In genomic region chr6:15375018-15375417, GRCh38 we compare ENCODE assay signal across 7 cellular contexts.
"Had no signal": no experiment of that assay in that cellular context is flagged by ENCODE, and none has a peak within 500 bp of the region (broad histone marks: within the 10 kb centered on the region; RNA-seq: fewer than 3 reads in every experiment).

No MANE protein-coding gene starts in this region.

- H3K9ac ChIP-seq: GM23248 had no signal

- ATAC-seq: K562 had no signal

- DNase-seq: GM23248, H9, HCEC 1CT, HFFc6, IMR-90, KG1 had no signal

- H3K27ac Mint-ChIP-seq: H9, HFFc6 had no signal

- H3K4me3 ChIP-seq: GM23248, K562 had no signal

- H3K9me3 Mint-ChIP-seq: H9, HFFc6 had no signal

- H2AFZ ChIP-seq: GM23248 had no signal

- H3K4me3 Mint-ChIP-seq: H9, HFFc6 had no signal
